ENCODE assay signal across 8 cellular contexts in the genomic region with DNA sequence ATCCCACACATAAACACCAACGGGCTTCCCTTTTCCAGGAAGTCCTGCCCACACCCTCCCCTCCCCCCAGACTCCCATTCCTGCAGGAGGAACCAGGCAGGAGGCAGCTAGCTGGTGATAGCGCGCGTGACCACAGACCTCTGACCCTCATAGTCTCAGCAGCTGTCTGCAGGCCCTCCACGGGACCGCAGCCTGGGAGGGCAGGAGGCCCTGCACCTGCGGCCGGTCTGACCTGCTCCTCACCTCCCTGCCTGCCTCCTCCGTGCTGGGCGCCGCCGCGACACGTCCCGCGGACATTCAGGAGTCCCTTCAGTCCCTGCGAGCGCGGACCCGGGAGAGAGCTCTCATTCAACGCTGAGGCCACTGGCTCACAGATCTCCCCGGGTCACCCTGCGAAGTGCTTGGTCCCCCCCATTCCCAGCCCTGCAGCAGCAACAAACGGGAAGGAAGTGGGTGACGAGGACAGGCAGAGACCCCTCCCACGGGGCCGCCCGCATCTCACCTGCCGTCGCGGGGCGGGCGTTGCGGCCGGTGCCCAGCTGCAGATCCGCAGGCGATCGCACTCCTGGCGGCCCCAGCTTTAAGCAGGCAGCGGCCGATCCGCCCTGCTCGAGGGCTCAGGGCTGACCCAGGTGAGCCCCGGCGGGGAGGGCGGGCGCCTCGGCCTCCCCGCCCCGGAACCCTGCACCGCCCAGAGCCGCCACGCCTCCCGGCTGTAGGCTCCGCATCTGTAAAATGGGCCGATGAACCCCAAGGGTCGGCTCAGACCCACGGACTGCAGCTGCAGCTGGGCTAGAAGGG.
DNase-seq lines count a peak whose midpoint lies in the region; ATAC-seq and TF ChIP-seq lines count a peak whose summit lies in the region.

No MANE protein-coding gene starts in this region.

- H3K36me3 ChIP-seq in muscle layer of colon (ENCODE audit: insufficient read depth, low read length), result no peaks in the 10 kb centered on the region

- H3K9ac ChIP-seq in muscle layer of colon (ENCODE audit: low read length), result no peak overlapping the region

- TF ChIP-seq CTCF in GM12865 (IDR thresholded peaks at IDR 0.05; ENCODE audit: insufficient read depth, low read depth, low read length, missing control alignments), result no peak

- H3K4me3 ChIP-seq in GM12865 (ENCODE audit: low read depth, low read length) (peak overlapping the region; percentile 49), muscle layer of colon (ENCODE audit: low read depth in 1 of 2, low read length in 2 of 2) (peak overlapping the region; percentile 27 to 32)

- no peak for ATAC-seq in HG02870 (IDR thresholded peaks at IDR 0.05; ENCODE audit: unreplicated experiment)
- ATAC-seq in HG02885 (IDR thresholded peaks at IDR 0.05; ENCODE audit: poor library complexity, unreplicated experiment), result no peak

- H3K9me3 ChIP-seq in muscle layer of colon (ENCODE audit: low read length), result no peaks in the 10 kb centered on the region

- DNase-seq in GM12865 (ENCODE audit: low read depth), result peak; percentile 55
- DNase-seq in T-helper 9 cell, result peak; percentile 16
- peak; percentile 8 for DNase-seq in effector CD8-positive, alpha-beta T cell (lab: John Stamatoyannopoulos, UW)
- DNase-seq in NCI-H82 (lab: John Stamatoyannopoulos, UW), result no peak
- DNase-seq in NCI-H2196 (lab: John Stamatoyannopoulos, UW; ENCODE audit: unreplicated experiment), result no peak

- H3K27me3 ChIP-seq in muscle layer of colon (ENCODE audit: control insufficient read depth in 1 of 2, insufficient read depth in 2 of 2, low read length in 2 of 2), result peaks cover 0 to 14% of the 10 kb centered on the region in 2 donors

- H3K4me1 ChIP-seq in muscle layer of colon (ENCODE audit: insufficient read depth, low read length), result no peaks in the 10 kb centered on the region

- H3K27ac ChIP-seq in muscle layer of colon (ENCODE audit: low read depth, low read length), result no peak overlapping the region

Comparison
In these comparisons a context has a peak if more than half of its experiments do, and no peak if none do; other contexts are left out.
1. DNase-seq: peak in GM12865 (single experiment), T-helper 9 cell (single experiment) and effector CD8-positive, alpha-beta T cell (single experiment); none in NCI-H82 (single experiment) and NCI-H2196 (single experiment).